Comparison of ENCODE assay signal across 1 cellular context in the genomic region with DNA sequence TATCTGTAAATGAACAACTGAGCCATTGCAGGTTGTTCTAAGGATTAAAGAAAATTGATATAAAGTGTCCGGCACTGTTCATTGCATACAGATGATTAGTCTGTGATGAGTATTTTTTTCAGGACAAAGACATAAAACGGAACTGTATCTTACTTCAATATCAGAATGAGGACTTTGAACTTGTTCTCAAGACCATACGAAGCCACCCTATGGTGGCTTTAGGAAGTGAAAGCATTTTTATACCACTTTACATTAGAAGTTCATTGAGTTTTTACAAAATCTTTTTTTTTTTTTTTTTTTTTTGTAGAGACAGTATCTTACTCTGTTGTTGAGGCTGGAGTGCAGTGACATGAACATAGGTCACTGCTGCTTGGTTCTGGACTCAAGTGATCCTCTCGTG.
TF ChIP-seq lines count a peak whose summit lies in the region.

No MANE protein-coding gene starts in this region.

TF ChIP-seq in HEK293T, 16 proteins besides CTCF, POLR2A, EP300 and RAD21 (continued from another document):
- TF ChIP-seq BHLHE40 (IDR thresholded peaks at IDR 0.05; ENCODE audit: borderline replicate concordance) (no peak), NFRKB (IDR thresholded peaks at IDR 0.05) (no peak), FOXA1 (IDR thresholded peaks at IDR 0.05) (no peak), ARNT (IDR thresholded peaks at IDR 0.05) (no peak), LEF1 (IDR thresholded peaks at IDR 0.05; ENCODE audit: borderline replicate concordance) (no peak), ZNF384 (IDR thresholded peaks at IDR 0.05) (no peak)
